34 cellular contexts compared by ENCODE assay signal in the genomic region with DNA sequence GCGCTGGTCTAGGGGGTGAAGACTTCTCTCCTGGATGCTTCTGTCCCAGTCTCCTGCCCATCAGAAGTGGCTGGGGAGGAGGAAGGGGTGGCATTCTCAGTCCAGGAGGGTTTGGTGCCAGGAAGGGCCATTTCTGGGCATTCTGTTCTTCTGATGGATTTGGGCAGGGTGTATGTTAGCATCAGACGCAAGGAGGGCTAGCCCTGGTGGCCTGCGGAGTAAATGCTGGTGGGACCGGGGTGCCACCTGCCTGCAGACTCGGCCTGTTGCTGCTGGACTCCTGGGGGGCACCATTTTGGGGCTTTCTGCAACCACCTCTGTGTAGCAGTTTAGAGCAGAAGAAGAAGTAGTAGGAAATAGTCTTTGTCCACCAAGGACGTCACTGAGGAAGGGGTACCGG.
"Had no signal": no experiment of that assay in that cellular context is flagged by ENCODE, and none has a peak within 500 bp of the region (broad histone marks: within the 10 kb centered on the region; RNA-seq: fewer than 3 reads in every experiment).

No MANE protein-coding gene starts in this region.

- H3K4me3 Mint-ChIP-seq: activated CD4-positive, alpha-beta memory T cell treated with anti-CD3 and anti-CD28 coated beads for 36 hours; activated CD4-positive, alpha-beta T cell treated with anti-CD3 and anti-CD28 coated beads for 36 hours; activated CD4-positive, alpha-beta T cell treated with anti-CD3 and anti-CD28 coated beads, Interleukin-2, amount 10 ng/mL, durations not matched to agents 24 days and 14 days; activated CD8-positive, alpha-beta memory T cell treated with anti-CD3 and anti-CD28 coated beads, Interleukin-2, amount 10 ng/mL, durations not matched to agents 7 days and 5 days; activated CD8-positive, alpha-beta T cell treated with anti-CD3 and anti-CD28 coated beads, Interleukin-2, amount 10 ng/mL, durations not matched to agents 7 days and 5 days; activated naive CD4-positive, alpha-beta T cell treated with anti-CD3 and anti-CD28 coated beads for 36 hours; activated naive CD4-positive, alpha-beta T cell treated with anti-CD3 and anti-CD28 coated beads, Interleukin-2, amount 50 U/mL, for 24 hours; activated naive CD8-positive, alpha-beta T cell treated with anti-CD3 and anti-CD28 coated beads for 36 hours; activated T-helper 1 cell treated with anti-CD3 and anti-CD28 coated beads, Interleukin-12 subunit alpha, Interleukin-12 subunit beta, Interleukin-2, Interleukin-4 antibody, amounts not matched to agents 30 ng/mL and 10 ng/mL and 1 ng/mL, durations not matched to agents 14 hours and 24 hours and 36 hours; central memory CD8-positive, alpha-beta T cell; dendritic cell treated with granulocyte-macrophage colony-stimulating factor and Interleukin-4, amounts not matched to agents 40 ng/mL and 50 ng/mL, for 4 days; effector memory CD8-positive, alpha-beta T cell; T-helper 17 cell had no signal

- H3K27ac ChIP-seq: brain microvascular endothelial cell, coronary artery, epithelial cell of prostate, gastroesophageal sphincter, heart right ventricle had no signal

- FAIRE-seq: astrocyte, bronchial epithelial cell, endometrium, endothelial cell of umbilical vein had no signal

- H3K9me3 Mint-ChIP-seq: activated CD4-positive, alpha-beta memory T cell treated with anti-CD3 and anti-CD28 coated beads for 36 hours; activated CD4-positive, alpha-beta T cell treated with anti-CD3 and anti-CD28 coated beads, Interleukin-2, amount 10 ng/mL, durations not matched to agents 24 days and 14 days; activated naive CD4-positive, alpha-beta T cell treated with anti-CD3 and anti-CD28 coated beads for 36 hours; activated naive CD4-positive, alpha-beta T cell treated with anti-CD3 and anti-CD28 coated beads, Interleukin-2, amount 50 U/mL, for 24 hours; activated naive CD8-positive, alpha-beta T cell treated with anti-CD3 and anti-CD28 coated beads for 36 hours; activated T-helper 1 cell treated with anti-CD3 and anti-CD28 coated beads, Interleukin-12 subunit alpha, Interleukin-12 subunit beta, Interleukin-2, Interleukin-4 antibody, amounts not matched to agents 30 ng/mL and 10 ng/mL and 1 ng/mL, durations not matched to agents 14 hours and 24 hours and 36 hours; activated T-helper 2 cell treated with anti-CD3 and anti-CD28 coated beads, Interferon-gamma antibody, Interleukin-2, Interleukin-4, amounts not matched to agents 10 μg/mL and 5 μg/mL and 100 μg/mL, durations not matched to agents 14 hours and 24 hours and 36 hours; central memory CD8-positive, alpha-beta T cell; dendritic cell treated with granulocyte-macrophage colony-stimulating factor and Interleukin-4, amounts not matched to agents 40 ng/mL and 50 ng/mL, for 4 days; effector memory CD8-positive, alpha-beta T cell had no signal

- H3K27me3 Mint-ChIP-seq: activated CD4-positive, alpha-beta memory T cell treated with anti-CD3 and anti-CD28 coated beads for 36 hours; activated CD4-positive, alpha-beta T cell treated with anti-CD3 and anti-CD28 coated beads for 36 hours; activated CD4-positive, alpha-beta T cell treated with anti-CD3 and anti-CD28 coated beads, Interleukin-2, amount 10 ng/mL, durations not matched to agents 24 days and 14 days; activated CD8-positive, alpha-beta memory T cell treated with anti-CD3 and anti-CD28 coated beads, Interleukin-2, amount 10 ng/mL, durations not matched to agents 7 days and 5 days; activated naive CD4-positive, alpha-beta T cell treated with anti-CD3 and anti-CD28 coated beads, Interleukin-2, amount 50 U/mL, for 24 hours; activated naive CD8-positive, alpha-beta T cell treated with anti-CD3 and anti-CD28 coated beads for 36 hours; central memory CD8-positive, alpha-beta T cell; effector memory CD8-positive, alpha-beta T cell; T-helper 17 cell had no signal

- H3K36me3 Mint-ChIP-seq: activated CD8-positive, alpha-beta memory T cell treated with anti-CD3 and anti-CD28 coated beads, Interleukin-2, amount 10 ng/mL, durations not matched to agents 7 days and 5 days; activated naive CD8-positive, alpha-beta T cell treated with anti-CD3 and anti-CD28 coated beads for 36 hours had no signal

- ATAC-seq: activated CD8-positive, alpha-beta memory T cell treated with anti-CD3 and anti-CD28 coated beads, Interleukin-2, amount 10 ng/mL, durations not matched to agents 7 days and 5 days; activated CD8-positive, alpha-beta T cell treated with anti-CD3 and anti-CD28 coated beads, Interleukin-2, amount 10 ng/mL, durations not matched to agents 7 days and 5 days; effector memory CD8-positive, alpha-beta T cell; gastroesophageal sphincter; T-helper 17 cell had no signal

- H3K4me3 ChIP-seq: coronary artery, esophagus squamous epithelium, gastroesophageal sphincter, heart right ventricle had no signal

- H3K4me1 ChIP-seq: gastroesophageal sphincter had no signal

- H3K27me3 ChIP-seq: brain microvascular endothelial cell, esophagus squamous epithelium, gastroesophageal sphincter, heart right ventricle had no signal

- H3K27ac Mint-ChIP-seq: activated CD4-positive, alpha-beta memory T cell treated with anti-CD3 and anti-CD28 coated beads for 36 hours; activated CD4-positive, alpha-beta T cell treated with anti-CD3 and anti-CD28 coated beads for 36 hours; activated CD4-positive, alpha-beta T cell treated with anti-CD3 and anti-CD28 coated beads, Interleukin-2, amount 10 ng/mL, durations not matched to agents 24 days and 14 days; activated CD8-positive, alpha-beta memory T cell treated with anti-CD3 and anti-CD28 coated beads, Interleukin-2, amount 10 ng/mL, durations not matched to agents 7 days and 5 days; activated CD8-positive, alpha-beta T cell treated with anti-CD3 and anti-CD28 coated beads, Interleukin-2, amount 10 ng/mL, durations not matched to agents 7 days and 5 days; activated naive CD4-positive, alpha-beta T cell treated with anti-CD3 and anti-CD28 coated beads for 36 hours; activated naive CD4-positive, alpha-beta T cell treated with anti-CD3 and anti-CD28 coated beads, Interleukin-2, amount 50 U/mL, for 24 hours; activated naive CD8-positive, alpha-beta T cell treated with anti-CD3 and anti-CD28 coated beads for 36 hours; activated T-helper 1 cell treated with anti-CD3 and anti-CD28 coated beads, Interleukin-12 subunit alpha, Interleukin-12 subunit beta, Interleukin-2, Interleukin-4 antibody, amounts not matched to agents 30 ng/mL and 10 ng/mL and 1 ng/mL, durations not matched to agents 14 hours and 24 hours and 36 hours; activated T-helper 2 cell treated with anti-CD3 and anti-CD28 coated beads, Interferon-gamma antibody, Interleukin-2, Interleukin-4, amounts not matched to agents 10 μg/mL and 5 μg/mL and 100 μg/mL, durations not matched to agents 14 hours and 24 hours and 36 hours; dendritic cell treated with granulocyte-macrophage colony-stimulating factor and Interleukin-4, amounts not matched to agents 40 ng/mL and 50 ng/mL, for 4 days; effector memory CD8-positive, alpha-beta T cell; T-helper 17 cell had no signal

- H3K9me3 ChIP-seq: esophagus squamous epithelium, gastroesophageal sphincter, heart right ventricle had no signal

- DNase-seq: activated CD4-positive, alpha-beta memory T cell treated with anti-CD3 and anti-CD28 coated beads for 36 hours; activated CD4-positive, alpha-beta T cell treated with anti-CD3 and anti-CD28 coated beads for 36 hours; activated CD4-positive, alpha-beta T cell treated with anti-CD3 and anti-CD28 coated beads, Interleukin-2, amount 10 ng/mL, durations not matched to agents 24 days and 14 days; activated CD4-positive, CD25-positive, alpha-beta regulatory T cell; activated CD4-positive, CD25-positive, alpha-beta regulatory T cell treated with anti-CD3 and anti-CD28 coated beads, Interleukin-2, amount 50 U/mL, for 72 hours; activated CD8-positive, alpha-beta memory T cell treated with anti-CD3 and anti-CD28 coated beads, Interleukin-2, amount 10 ng/mL, durations not matched to agents 7 days and 5 days; activated CD8-positive, alpha-beta memory T cell treated with anti-CD3 and anti-CD28 coated beads, Interleukin-2, amount 50 U/mL, for 4 hours; activated CD8-positive, alpha-beta T cell treated with anti-CD3 and anti-CD28 coated beads, Interleukin-2, amount 10 ng/mL, durations not matched to agents 7 days and 5 days; activated effector memory CD4-positive, alpha-beta T cell treated with anti-CD3 and anti-CD28 coated beads, Interleukin-2, amount 50 U/mL, for 16 hours; activated naive CD4-positive, alpha-beta T cell treated with anti-CD3 and anti-CD28 coated beads for 36 hours; activated naive CD8-positive, alpha-beta T cell treated with anti-CD3 and anti-CD28 coated beads for 36 hours; activated T-cell treated with anti-CD3 and anti-CD28 coated beads, Interleukin-2, amount 50 U/mL, for 1 hour; activated T-cell treated with anti-CD3 and anti-CD28 coated beads, Interleukin-2, amount 50 U/mL, for 48 hours; anterior cingulate cortex; brain microvascular endothelial cell; effector CD4-positive, alpha-beta T cell; effector memory CD8-positive, alpha-beta T cell; esophagus squamous epithelium; foreskin melanocyte; heart right ventricle; T-helper 1 cell; T-helper 17 cell had no signal
